Comparison of ENCODE assay signal across 1 cellular context in genomic region chr22:41746563-41747400, GRCh38.
TF ChIP-seq lines count a peak whose summit lies in the region.

No MANE protein-coding gene starts in this region.

TF ChIP-seq in SK-N-SH treated with all-trans-retinoic acid at 6 μM for 48 hours, 23 proteins besides CTCF, POLR2A, EP300 and RAD21 (continued from another document):
- no peak for TF ChIP-seq TSHZ2 (CRISPR knock-in tag; IDR thresholded peaks at IDR 0.05)
- no peak for TF ChIP-seq CSRNP3 (CRISPR knock-in tag; IDR thresholded peaks at IDR 0.05)
- TF ChIP-seq ZNF565 (CRISPR knock-in tag; conservative IDR thresholded peaks at IDR 0.05; ENCODE audit: low read depth) = no peak
- TF ChIP-seq, protein P1, sequence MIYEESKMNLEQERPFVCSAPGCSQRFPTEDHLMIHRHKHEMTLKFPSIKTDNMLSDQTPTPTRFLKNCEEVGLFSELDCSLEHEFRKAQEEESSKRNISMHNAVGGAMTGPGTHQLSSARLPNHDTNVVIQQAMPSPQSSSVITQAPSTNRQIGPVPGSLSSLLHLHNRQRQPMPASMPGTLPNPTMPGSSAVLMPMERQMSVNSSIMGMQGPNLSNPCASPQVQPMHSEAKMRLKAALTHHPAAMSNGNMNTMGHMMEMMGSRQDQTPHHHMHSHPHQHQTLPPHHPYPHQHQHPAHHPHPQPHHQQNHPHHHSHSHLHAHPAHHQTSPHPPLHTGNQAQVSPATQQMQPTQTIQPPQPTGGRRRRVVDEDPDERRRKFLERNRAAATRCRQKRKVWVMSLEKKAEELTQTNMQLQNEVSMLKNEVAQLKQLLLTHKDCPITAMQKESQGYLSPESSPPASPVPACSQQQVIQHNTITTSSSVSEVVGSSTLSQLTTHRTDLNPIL (CRISPR knock-in tag; IDR thresholded peaks at IDR 0.05; ENCODE audit: low read depth) = no peak
- no peak for TF ChIP-seq BACH2 (CRISPR knock-in tag; IDR thresholded peaks at IDR 0.05; ENCODE audit: borderline replicate concordance)
- no peak for TF ChIP-seq OSR1 (CRISPR knock-in tag; IDR thresholded peaks at IDR 0.05)
- no peak for TF ChIP-seq ZFP30 (CRISPR knock-in tag; IDR thresholded peaks at IDR 0.05)
